ENCODE assay signal across 8 cellular contexts in genomic region chr20:23361651-23362391, GRCh38. TPM values are rescaled to one million over a fixed set of nuclear protein-coding genes. Genes with fewer than 3 reads are reported as not detected.
DNase-seq lines count a peak whose midpoint lies in the region; ATAC-seq and TF ChIP-seq lines count a peak whose summit lies in the region.

GZF1 (plus strand) TSS chr20:23362182; CDS start chr20:23364384, 2,202 bp downstream.

- H3K9me3 Mint-ChIP-seq in naive thymus-derived CD4-positive, alpha-beta T cell = peaks cover 0 to 7% (median 0%) of the 10 kb centered on the region in 11 donors
- H3K9me3 Mint-ChIP-seq in stimulated activated memory B cell treated with anti-CD40 and anti-IgM and Interleukin-4, amounts not matched to agents 10 μg/mL and 1 μg/mL and 100 μg/mL, for 72 hours = no peaks in the 10 kb centered on the region

- peaks cover 8 to 16% (median 14%) of the 10 kb centered on the region in 5 donors for H3K36me3 Mint-ChIP-seq in naive thymus-derived CD4-positive, alpha-beta T cell
- peaks cover 17% of the 10 kb centered on the region for H3K36me3 Mint-ChIP-seq in stimulated activated memory B cell treated with anti-CD40 and anti-IgM and Interleukin-4, amounts not matched to agents 10 μg/mL and 1 μg/mL and 100 μg/mL, for 72 hours

- intact Hi-C loops in naive thymus-derived CD4-positive, alpha-beta T cell (cut with micrococcal nuclease) = loop anchor here (1.0 to 2.0 kb wide), 5 partner anchors 12 to 1631 kb away; partner anchors contain the start of genes NAPB (in 2 of the 2), APMAP (in 1 of the 2) and NXT1 (in 1 of the 2)

- peak within 1 kb of the TSS; percentile 95 for H3K27ac ChIP-seq in naive thymus-derived CD4-positive, alpha-beta T cell (ENCODE audit: low read depth, low read length)

- peaks cover 0 to 15% (median 0%) of the 10 kb centered on the region in 3 experiments for H3K36me3 ChIP-seq in naive thymus-derived CD4-positive, alpha-beta T cell (ENCODE audit: control insufficient read depth in 2 of 3, insufficient read depth in 3 of 3, low read length in 3 of 3)

- H3K27me3 ChIP-seq in naive thymus-derived CD4-positive, alpha-beta T cell (ENCODE audit: control insufficient read depth in 2 of 2, insufficient read depth in 2 of 2, low read length in 2 of 2) = no peaks in the 10 kb centered on the region

- no peaks in the 10 kb centered on the region for H3K9me3 ChIP-seq in naive thymus-derived CD4-positive, alpha-beta T cell (ENCODE audit: control insufficient read depth in 2 of 3, low read length in 3 of 3)

- TF ChIP-seq CTCF in LNCaP clone FGC (IDR thresholded peaks at IDR 0.05; ENCODE audit: control insufficient read depth, extremely low read depth, insufficient read depth) = no peak

- ATAC-seq in naive thymus-derived CD4-positive, alpha-beta T cell = peak; percentile 87
- peak; percentile 93 for ATAC-seq in stimulated activated memory B cell treated with anti-CD40 and anti-IgM and Interleukin-4, amounts not matched to agents 10 μg/mL and 1 μg/mL and 100 μg/mL, for 72 hours

- DNase-seq in EH (ENCODE audit: low read depth) (peak; percentile 98), H4 (ENCODE audit: low spot score) (peak; percentile 97), LNCaP clone FGC (ENCODE audit: low read depth) (peak; percentile 91), RPMI8226 (peak; percentile 99), fibroblast of gingiva (ENCODE audit: low read depth) (peak; percentile 99)
- DNase-seq in activated T-helper 1 cell treated with anti-CD3 and anti-CD28 coated beads, Interleukin-2, amount 50 U/mL, for 16 hours (ENCODE audit: low read depth in 1 of 2, low spot score in 1 of 2) = peak; percentile 96 to 99
- peak; percentile 94 to 99 (median 98) for DNase-seq in naive thymus-derived CD4-positive, alpha-beta T cell

- H3K4me3 Mint-ChIP-seq in naive thymus-derived CD4-positive, alpha-beta T cell = peak within 1 kb of the TSS; percentile 86 to 94 (median 91)
- peak within 1 kb of the TSS; percentile 97 for H3K4me3 Mint-ChIP-seq in stimulated activated memory B cell treated with anti-CD40 and anti-IgM and Interleukin-4, amounts not matched to agents 10 μg/mL and 1 μg/mL and 100 μg/mL, for 72 hours

- peak within 1 kb of the TSS; percentile 83 for H3K4me3 ChIP-seq in LNCaP clone FGC (ENCODE audit: low read depth, low read length)
- peak within 1 kb of the TSS; percentile 90 for H3K4me3 ChIP-seq in naive thymus-derived CD4-positive, alpha-beta T cell (ENCODE audit: low read length)

- peaks cover 36 to 65% (median 62%) of the 10 kb centered on the region in 7 donors for H3K4me1 Mint-ChIP-seq in naive thymus-derived CD4-positive, alpha-beta T cell
- peaks cover 61% of the 10 kb centered on the region for H3K4me1 Mint-ChIP-seq in stimulated activated memory B cell treated with anti-CD40 and anti-IgM and Interleukin-4, amounts not matched to agents 10 μg/mL and 1 μg/mL and 100 μg/mL, for 72 hours

- CTCF ChIA-PET in naive thymus-derived CD4-positive, alpha-beta T cell (lab: Charles Lee) = interaction anchor here (0.6 to 1.5 kb wide), 3 partner anchors 9 to 60 kb away, joined by 4 to 8 read pairs (median 4); partner anchors contain the start of gene NAPB

- H3K4me1 ChIP-seq in naive thymus-derived CD4-positive, alpha-beta T cell (ENCODE audit: control insufficient read depth in 2 of 2, insufficient read depth in 2 of 2, low read length in 2 of 2) = peaks cover 25 to 34% of the 10 kb centered on the region in 2 donors

- H3K27me3 Mint-ChIP-seq in naive thymus-derived CD4-positive, alpha-beta T cell = peaks cover 0 to 4% (median 0%) of the 10 kb centered on the region in 5 donors
- H3K27me3 Mint-ChIP-seq in stimulated activated memory B cell treated with anti-CD40 and anti-IgM and Interleukin-4, amounts not matched to agents 10 μg/mL and 1 μg/mL and 100 μg/mL, for 72 hours = no peaks in the 10 kb centered on the region

- H3K27ac Mint-ChIP-seq in naive thymus-derived CD4-positive, alpha-beta T cell = peak within 1 kb of the TSS; percentile 85 to 99 (median 96)
- peak within 1 kb of the TSS; percentile 95 for H3K27ac Mint-ChIP-seq in stimulated activated memory B cell treated with anti-CD40 and anti-IgM and Interleukin-4, amounts not matched to agents 10 μg/mL and 1 μg/mL and 100 μg/mL, for 72 hours

- POLR2A ChIA-PET in naive thymus-derived CD4-positive, alpha-beta T cell (lab: Charles Lee) = interaction anchor here (0.6 to 5.0 kb wide), 4 partner anchors 9 to 1619 kb away, joined by 3 to 88 read pairs (median 6); partner anchors contain the start of genes NAPB and NXT1

RNA-seq across cellular contexts. Expression of gene GZF1, which starts in this region (rescaled TPM):
- total RNA-seq in H4 (2014; rRNA removed; shearing (Covaris generic)) = 13.4 and 14.2 TPM in 2 replicates
- total RNA-seq in naive thymus-derived CD4-positive, alpha-beta T cell = 10 to 100 TPM; 11.4 to 44.0 (median 19.6) TPM
- 1 to 10 TPM; 1.4 to 7.8 TPM for polyA plus RNA-seq in naive thymus-derived CD4-positive, alpha-beta T cell

Comparison
In these comparisons a context has a peak if more than half of its experiments do, and no peak if none do; other contexts are left out.
1. Peak in every context shown above with its lines: DNase-seq, ATAC-seq, H3K4me3 ChIP-seq and H3K27ac ChIP-seq.